ENCODE assay signal across 8 cellular contexts in genomic region chr19:38142176-38143035, GRCh38.
A peak's percentile ranks its signal among the peaks of the same experiment; 100 is the strongest.
DNase-seq lines count a peak whose midpoint lies in the region; ATAC-seq, FAIRE-seq and TF ChIP-seq lines count a peak whose summit lies in the region.

No MANE protein-coding gene starts in this region.

- DNase-seq in Ammon's horn (ENCODE audit: low spot score) (peak; percentile 86), H7 (peak; percentile 94), NCI-H748 treated with DMSO at 0.1 percent for 48 hours (lab: John Stamatoyannopoulos, UW) (peak; percentile 40), fibroblast of villous mesenchyme (ENCODE audit: low read depth) (peak; percentile 63), nucleus accumbens (lab: John Stamatoyannopoulos, UW) (peak in 54 of 56 donors; percentile 2 to 87 (median 59)), urothelium cell line (ENCODE audit: low spot score) (peak; percentile 69)
- DNase-seq in activated T-cell treated with anti-CD3 and anti-CD28 coated beads, Interleukin-2, amount 50 U/mL, for 1 hour = peak; percentile 37

- H3K36me3 ChIP-seq in H7 (replicated peaks; ENCODE audit: control insufficient read depth, insufficient read depth, low read length) = peaks cover 1% of the 10 kb centered on the region

- no peak for FAIRE-seq in urothelium cell line (lab: Jason Lieb, UNC)

- TF ChIP-seq CTCF in fibroblast of villous mesenchyme (IDR thresholded peaks at IDR 0.05; ENCODE audit: insufficient read depth, low read depth, low read length) = peak; percentile 97

- ATAC-seq in GM18511 (IDR thresholded peaks at IDR 0.05; ENCODE audit: unreplicated experiment) = no peak

- no peaks in the 10 kb centered on the region for H3K27me3 ChIP-seq in H7 (ENCODE audit: control insufficient read depth, insufficient read depth, low read length)

- H3K4me3 ChIP-seq in H7 (ENCODE audit: insufficient read depth, low read depth, low read length) (no peak overlapping the region), fibroblast of villous mesenchyme (ENCODE audit: low read depth, low read length) (no peak overlapping the region)

Comparison
In these comparisons a context has a peak if more than half of its experiments do, and no peak if none do; other contexts are left out.
1. DNase-seq: peak in every context shown above with its lines; median percentile 94 in H7; 86 in Ammon's horn; 69 in urothelium cell line; 63 in fibroblast of villous mesenchyme; 59 in nucleus accumbens; 40 in NCI-H748 treated with DMSO at 0.1 percent for 48 hours; 37 in activated T-cell treated with anti-CD3 and anti-CD28 coated beads, Interleukin-2, amount 50 U/mL, for 1 hour.